ENCODE assay signal across 17 cellular contexts in the genomic region with DNA sequence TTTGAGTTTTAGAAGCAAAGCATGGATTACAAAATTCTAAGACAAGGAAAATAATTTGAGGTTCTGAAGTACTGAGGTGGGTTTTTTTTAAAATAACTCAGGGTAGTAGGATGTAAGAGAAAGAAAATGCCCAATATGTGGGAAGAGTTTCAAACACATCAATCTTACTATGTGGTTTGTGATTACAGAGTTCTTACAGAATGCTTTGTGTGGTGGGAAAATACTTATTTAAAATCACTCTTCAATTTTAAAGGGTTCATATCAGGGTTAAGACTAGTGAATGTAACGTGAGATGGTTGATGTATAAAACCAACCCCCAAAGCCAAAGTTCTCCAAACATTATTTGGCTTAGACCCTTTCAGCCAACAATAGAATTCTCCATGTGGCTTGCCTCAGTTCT.
"Had no signal": no experiment of that assay in that cellular context is flagged by ENCODE, and none has a peak within 500 bp of the region (broad histone marks: within the 10 kb centered on the region; RNA-seq: fewer than 3 reads in every experiment).

No MANE protein-coding gene starts in this region.

- H3K27ac ChIP-seq: epithelial cell of prostate, hepatocyte, lower lobe of right lung, tibial nerve, vagina had no signal

- H3K36me3 Mint-ChIP-seq: brain had no signal

- H2AFZ ChIP-seq: hepatocyte had no signal

- H3K4me2 ChIP-seq: hepatocyte had no signal

- ATAC-seq: effector memory CD8-positive, alpha-beta T cell; lower lobe of right lung; right cardiac atrium had no signal

- H3K4me3 Mint-ChIP-seq: activated CD4-positive, alpha-beta T cell treated with anti-CD3 and anti-CD28 coated beads, Interleukin-2, amount 10 ng/mL, durations not matched to agents 7 days and 5 days; brain; dendritic cell treated with granulocyte-macrophage colony-stimulating factor and Interleukin-4, amounts not matched to agents 40 ng/mL and 50 ng/mL, for 4 days; effector memory CD8-positive, alpha-beta T cell had no signal

- FAIRE-seq: small intestine had no signal

- DNase-seq: activated CD4-positive, alpha-beta T cell treated with anti-CD3 and anti-CD28 coated beads, Interleukin-2, amount 10 ng/mL, durations not matched to agents 7 days and 5 days; activated CD4-positive, CD25-positive, alpha-beta regulatory T cell; activated gamma-delta T cell; activated T-cell treated with anti-CD3 and anti-CD28 coated beads, Interleukin-2, amount 50 U/mL, for 1 hour; effector memory CD8-positive, alpha-beta T cell; lower lobe of right lung; midbrain; occipital lobe; right cardiac atrium; small intestine had no signal

- H3K27me3 ChIP-seq: hepatocyte, tibial nerve, vagina had no signal

- H3K4me1 ChIP-seq: lower lobe of right lung, vagina had no signal

- H3K79me2 ChIP-seq: hepatocyte had no signal

- H3K4me3 ChIP-seq: hepatocyte, lower lobe of right lung, tibial nerve, vagina had no signal

- H3K27me3 Mint-ChIP-seq: activated CD4-positive, alpha-beta T cell treated with anti-CD3 and anti-CD28 coated beads, Interleukin-2, amount 10 ng/mL, durations not matched to agents 7 days and 5 days; dendritic cell treated with granulocyte-macrophage colony-stimulating factor and Interleukin-4, amounts not matched to agents 40 ng/mL and 50 ng/mL, for 4 days; effector memory CD8-positive, alpha-beta T cell; progenitor cell of endocrine pancreas had no signal

- H3K36me3 ChIP-seq: lower lobe of right lung, tibial nerve, vagina had no signal

- H3K9me3 ChIP-seq: tibial nerve, vagina had no signal

- H3K27ac Mint-ChIP-seq: activated CD4-positive, alpha-beta T cell treated with anti-CD3 and anti-CD28 coated beads, Interleukin-2, amount 10 ng/mL, durations not matched to agents 7 days and 5 days; dendritic cell treated with granulocyte-macrophage colony-stimulating factor and Interleukin-4, amounts not matched to agents 40 ng/mL and 50 ng/mL, for 4 days; progenitor cell of endocrine pancreas had no signal
